Comparison of ENCODE assay signal across 1 cellular context in genomic region chr12:19239046-19239445, GRCh38.
TF ChIP-seq lines count a peak whose summit lies in the region.

No MANE protein-coding gene starts in this region.

TF ChIP-seq in SK-N-SH treated with all-trans-retinoic acid at 6 μM for 48 hours, 23 proteins besides CTCF, POLR2A, EP300 and RAD21 (continued from another document):
- TF ChIP-seq POU6F1 (CRISPR knock-in tag; IDR thresholded peaks at IDR 0.05; ENCODE audit: borderline replicate concordance, low read depth) (no peak), ZFP30 (CRISPR knock-in tag; IDR thresholded peaks at IDR 0.05) (no peak), ISL1 (CRISPR knock-in tag; IDR thresholded peaks at IDR 0.05) (no peak), PPARA (CRISPR knock-in tag; IDR thresholded peaks at IDR 0.05; ENCODE audit: borderline replicate concordance) (no peak), ZNF565 (CRISPR knock-in tag; conservative IDR thresholded peaks at IDR 0.05; ENCODE audit: low read depth) (no peak), ZFP3 (CRISPR knock-in tag; IDR thresholded peaks at IDR 0.05) (no peak), TCF4 (CRISPR knock-in tag; IDR thresholded peaks at IDR 0.05; ENCODE audit: borderline replicate concordance) (no peak), BACH2 (CRISPR knock-in tag; IDR thresholded peaks at IDR 0.05; ENCODE audit: borderline replicate concordance) (no peak)
